8 cellular contexts compared by ENCODE assay signal in genomic region chr19:15419413-15420025, GRCh38. TPM values are rescaled to one million over a fixed set of nuclear protein-coding genes. Genes with fewer than 3 reads are reported as not detected.
DNase-seq lines count a peak whose midpoint lies in the region; ATAC-seq, FAIRE-seq and TF ChIP-seq lines count a peak whose summit lies in the region.

No MANE protein-coding gene starts in this region.

- H3K4me2 ChIP-seq in KMS-11 (peak overlapping the region; percentile 53), mammary epithelial cell (ENCODE audit: insufficient read depth, low read depth, low read length) (peak overlapping the region; percentile 83)

- H3K9me3 ChIP-seq in mammary epithelial cell (replicated peaks; ENCODE audit: insufficient read depth, low read length) = peaks cover 7% of the 10 kb centered on the region

- peaks cover 21% of the 10 kb centered on the region for H3K4me1 ChIP-seq in KMS-11 (ENCODE audit: low read depth, poor library complexity, severe bottlenecking)
- peaks cover 23% of the 10 kb centered on the region for H3K4me1 ChIP-seq in mammary epithelial cell (ENCODE audit: insufficient read depth, low read length)

- H3K27ac ChIP-seq in KMS-11 (no peak overlapping the region), mammary epithelial cell (ENCODE audit: insufficient read depth, low read depth, low read length) (no peak overlapping the region)

- TF ChIP-seq CTCF in CD14-positive monocyte (IDR thresholded peaks at IDR 0.05) = peak; percentile 53
- peak; percentile 41; the same call in 1 of the 2 replicates for TF ChIP-seq CTCF in KMS-11 (conservative IDR thresholded peaks at IDR 0.05; ENCODE audit: low read depth, low read length)
- no peak for TF ChIP-seq CTCF in mammary epithelial cell (conservative IDR thresholded peaks at IDR 0.05 in 1 of 2, IDR thresholded peaks at IDR 0.05 in 1 of 2; ENCODE audit: extremely low read depth in 1 of 2, insufficient read depth in 1 of 2, low read depth in 1 of 2, low read length in 2 of 2)

- H3K9ac ChIP-seq in KMS-11 (no peak overlapping the region), mammary epithelial cell (ENCODE audit: insufficient read depth, low read length) (peak overlapping the region; percentile 27)

- in situ Hi-C loops in mammary epithelial cell (cut with MboI; ENCODE audit: low sequenced_read_pairs in 2 of 2) = loop anchor here in 1 of 2 donors (10.0 kb wide), 1 partner anchor 135 kb away; no protein-coding TSS in a partner anchor

- no peaks in the 10 kb centered on the region for H3K27me3 ChIP-seq in KMS-11 (ENCODE audit: insufficient read depth, low read depth)
- H3K27me3 ChIP-seq in mammary epithelial cell (ENCODE audit: insufficient read depth, low read length) = no peaks in the 10 kb centered on the region

- H3K79me2 ChIP-seq in KMS-11 (ENCODE audit: insufficient read depth, low read depth) (peaks cover 42% of the 10 kb centered on the region), mammary epithelial cell (ENCODE audit: insufficient read depth, low read length) (peaks cover 42% of the 10 kb centered on the region)

- DNase-seq in CD14-positive monocyte (ENCODE audit: low spot score) (no peak), mammary epithelial cell (no peak), activated gamma-delta T cell treated with Interleukin-2 at 50 U/mL for 16 hours (no peak), H54 (ENCODE audit: insufficient read length, low spot score) (no peak), SIG-M5 treated with dmso at 0.1 percent for 504 hours (lab: John Stamatoyannopoulos, UW; ENCODE audit: unreplicated experiment) (no peak)
- DNase-seq in natural killer cell treated with Interleukin-12 subunit alpha and Interleukin-12 subunit beta and Interleukin-15 and Interleukin-18, amount 100 ng/mL, for 72 hours (ENCODE audit: low spot score) = no peak

- H3K27me3 Mint-ChIP-seq in CD14-positive monocyte (ENCODE audit: low read depth in 3 of 3) = no peaks in the 10 kb centered on the region
- no peaks in the 10 kb centered on the region for H3K27me3 Mint-ChIP-seq in natural killer cell treated with Interleukin-12 subunit alpha and Interleukin-12 subunit beta and Interleukin-15 and Interleukin-18, amount 100 ng/mL, for 72 hours

- H3K36me3 ChIP-seq in KMS-11 (ENCODE audit: insufficient read depth) (no peaks in the 10 kb centered on the region), mammary epithelial cell (ENCODE audit: insufficient read depth, low read length) (peaks cover 10% of the 10 kb centered on the region)

- CTCF ChIA-PET in mammary epithelial cell (lab: Charles Lee; ENCODE audit: low non-redundant PET) = interaction anchor here (0.5 to 1.7 kb wide), 3 partner anchors 51 to 648 kb away, joined by 4 to 19 read pairs (median 6); no protein-coding TSS in a partner anchor

- H3K27ac Mint-ChIP-seq in CD14-positive monocyte = peak overlapping the region in 2 of 7 donors; percentile 56 to 82
- H3K27ac Mint-ChIP-seq in natural killer cell treated with Interleukin-12 subunit alpha and Interleukin-12 subunit beta and Interleukin-15 and Interleukin-18, amount 100 ng/mL, for 72 hours = peak overlapping the region; percentile 90 to 96

- H3K4me3 ChIP-seq in KMS-11 (IDR thresholded peaks at IDR 0.05; ENCODE audit: insufficient read depth, low read depth, low read length) (no peak overlapping the region), mammary epithelial cell (replicated peaks in 1 of 3; ENCODE audit: insufficient read depth in 1 of 3, low read depth in 2 of 3, low read length in 3 of 3) (peak overlapping the region; percentile 43 to 59 (median 52))

- ATAC-seq in natural killer cell treated with Interleukin-12 subunit alpha and Interleukin-12 subunit beta and Interleukin-15 and Interleukin-18, amount 100 ng/mL, for 72 hours = no peak
- ATAC-seq in HG03108 (IDR thresholded peaks at IDR 0.05; ENCODE audit: unreplicated experiment) = no peak

- no peak for FAIRE-seq in H54 (lab: Jason Lieb, UNC)

- no TSS peak for BruUV-seq in mammary epithelial cell (replicated peaks; lab: Mats Ljungman, UMichigan)

- peaks cover 30% of the 10 kb centered on the region for H3K4me1 Mint-ChIP-seq in CD14-positive monocyte
- H3K4me1 Mint-ChIP-seq in natural killer cell treated with Interleukin-12 subunit alpha and Interleukin-12 subunit beta and Interleukin-15 and Interleukin-18, amount 100 ng/mL, for 72 hours (ENCODE audit: low read depth in 2 of 2) = peaks cover 32 to 38% of the 10 kb centered on the region in 2 donors

- H3K4me3 Mint-ChIP-seq in CD14-positive monocyte = peak overlapping the region; percentile 86 to 97
- H3K4me3 Mint-ChIP-seq in natural killer cell treated with Interleukin-12 subunit alpha and Interleukin-12 subunit beta and Interleukin-15 and Interleukin-18, amount 100 ng/mL, for 72 hours = peak overlapping the region; percentile 95

- whole genome bisulfite sequencing in mammary epithelial cell (ENCODE audit: low coverage, missing lambda C conversion rate) = 22% methylated on average over 16 of the region's 16 CpGs

- dilution Hi-C loops in mammary epithelial cell (cut with HindIII; ENCODE audit: low sequenced_read_pairs) = no loop called here

- no peak for TF ChIP-seq POLR2A in H54 (IDR thresholded peaks at IDR 0.05; ENCODE audit: low read depth, low read length)

- no peaks in the 10 kb centered on the region for H4K20me1 ChIP-seq in KMS-11 (ENCODE audit: insufficient read depth)
- no peaks in the 10 kb centered on the region for H4K20me1 ChIP-seq in mammary epithelial cell (ENCODE audit: insufficient read depth, low read length)

- H3K36me3 Mint-ChIP-seq in CD14-positive monocyte = peaks cover 31 to 53% of the 10 kb centered on the region in 2 donors
- H3K36me3 Mint-ChIP-seq in natural killer cell treated with Interleukin-12 subunit alpha and Interleukin-12 subunit beta and Interleukin-15 and Interleukin-18, amount 100 ng/mL, for 72 hours = no peaks in the 10 kb centered on the region

- intact Hi-C loops in CD14-positive monocyte (cut with micrococcal nuclease) (loop anchor here (1.0 to 5.0 kb wide), 7 partner anchors 13 to 137 kb away; partner anchors contain the start of gene AKAP8 (in 1 of the 2)), mammary epithelial cell (cut with micrococcal nuclease) (loop anchor here (1.0 to 10.0 kb wide), 5 partner anchors 31 to 245 kb away; partner anchors contain the start of gene AKAP8)

- H2AFZ ChIP-seq in KMS-11 (ENCODE audit: low read depth) (no peak overlapping the region), mammary epithelial cell (ENCODE audit: low read depth, low read length) (peak overlapping the region; percentile 50)

- peaks cover 0 to 8% (median 6%) of the 10 kb centered on the region in 7 donors for H3K9me3 Mint-ChIP-seq in CD14-positive monocyte
- H3K9me3 Mint-ChIP-seq in natural killer cell treated with Interleukin-12 subunit alpha and Interleukin-12 subunit beta and Interleukin-15 and Interleukin-18, amount 100 ng/mL, for 72 hours = no peaks in the 10 kb centered on the region

RNA-seq across cellular contexts. Expression of gene AKAP8L, which starts 0.7 kb away (rescaled TPM):
- polyA plus RNA-seq in CD14-positive monocyte (10 to 100 TPM; 21.4 to 39.0 TPM), mammary epithelial cell (24.6 TPM)
- total RNA-seq in mammary epithelial cell = 10 to 100 TPM; 55.0 to 75.9 TPM
- polyA minus RNA-seq in mammary epithelial cell = 47.1 TPM
- 100 to 1,000 TPM in 1 of 2 donors, 10 to 100 TPM in 1; 72.8 to 123 TPM for total RNA-seq in natural killer cell treated with Interleukin-12 subunit alpha and Interleukin-12 subunit beta and Interleukin-15 and Interleukin-18, amount 100 ng/mL, for 72 hours

RNA-seq across cellular contexts. Expression of gene WIZ, which starts 30.2 kb away (rescaled TPM):
- under 1 TPM; 0.47 to 0.51 TPM for polyA plus RNA-seq in CD14-positive monocyte
- total RNA-seq in mammary epithelial cell = 10 to 100 TPM in 1 of 2 donors, 1 to 10 TPM in 1; 8.8 to 39.6 TPM
- 14.0 TPM for polyA plus RNA-seq in mammary epithelial cell
- 5.2 TPM for polyA minus RNA-seq in mammary epithelial cell
- 10 to 100 TPM; 27.3 to 46.3 TPM for total RNA-seq in natural killer cell treated with Interleukin-12 subunit alpha and Interleukin-12 subunit beta and Interleukin-15 and Interleukin-18, amount 100 ng/mL, for 72 hours

RNA-seq across cellular contexts. Expression of gene AKAP8, which starts 39.9 kb away (rescaled TPM):
- polyA plus RNA-seq in CD14-positive monocyte = 10 to 100 TPM in 1 of 2 donors, 1 to 10 TPM in 1; 8.0 to 12.3 TPM
- total RNA-seq in mammary epithelial cell = 10 to 100 TPM; 12.8 to 33.2 TPM
- 13.7 TPM for polyA plus RNA-seq in mammary epithelial cell
- 4.7 TPM for polyA minus RNA-seq in mammary epithelial cell
- 10 to 100 TPM; 61.4 to 78.3 TPM for total RNA-seq in natural killer cell treated with Interleukin-12 subunit alpha and Interleukin-12 subunit beta and Interleukin-15 and Interleukin-18, amount 100 ng/mL, for 72 hours

RNA-seq across cellular contexts. Expression of gene RASAL3, which starts 44.8 kb away (rescaled TPM):
- polyA plus RNA-seq in CD14-positive monocyte (10 to 100 TPM in 1 of 2 donors, 1 to 10 TPM in 1; 4.5 to 13.6 TPM), mammary epithelial cell (not detected)
- total RNA-seq in mammary epithelial cell = not detected
- not detected for polyA minus RNA-seq in mammary epithelial cell
- total RNA-seq in natural killer cell treated with Interleukin-12 subunit alpha and Interleukin-12 subunit beta and Interleukin-15 and Interleukin-18, amount 100 ng/mL, for 72 hours = 100 to 1,000 TPM; 129 to 158 TPM

RNA-seq across cellular contexts. Expression of gene PGLYRP2, which starts 59.8 kb away (rescaled TPM):
- under 1 TPM; 0.15 to 0.32 TPM for polyA plus RNA-seq in CD14-positive monocyte
- total RNA-seq in mammary epithelial cell = not detected
- not detected for polyA plus RNA-seq in mammary epithelial cell
- polyA minus RNA-seq in mammary epithelial cell = not detected
- not detected for total RNA-seq in natural killer cell treated with Interleukin-12 subunit alpha and Interleukin-12 subunit beta and Interleukin-15 and Interleukin-18, amount 100 ng/mL, for 72 hours

Comparison
In these comparisons a context has a peak if more than half of its experiments do, and no peak if none do; other contexts are left out.
1. CTCF ChIP-seq: peak in CD14-positive monocyte (single experiment) and KMS-11 (single experiment); none in mammary epithelial cell (0 of 2).